8 cellular contexts compared by ENCODE assay signal in the genomic region with DNA sequence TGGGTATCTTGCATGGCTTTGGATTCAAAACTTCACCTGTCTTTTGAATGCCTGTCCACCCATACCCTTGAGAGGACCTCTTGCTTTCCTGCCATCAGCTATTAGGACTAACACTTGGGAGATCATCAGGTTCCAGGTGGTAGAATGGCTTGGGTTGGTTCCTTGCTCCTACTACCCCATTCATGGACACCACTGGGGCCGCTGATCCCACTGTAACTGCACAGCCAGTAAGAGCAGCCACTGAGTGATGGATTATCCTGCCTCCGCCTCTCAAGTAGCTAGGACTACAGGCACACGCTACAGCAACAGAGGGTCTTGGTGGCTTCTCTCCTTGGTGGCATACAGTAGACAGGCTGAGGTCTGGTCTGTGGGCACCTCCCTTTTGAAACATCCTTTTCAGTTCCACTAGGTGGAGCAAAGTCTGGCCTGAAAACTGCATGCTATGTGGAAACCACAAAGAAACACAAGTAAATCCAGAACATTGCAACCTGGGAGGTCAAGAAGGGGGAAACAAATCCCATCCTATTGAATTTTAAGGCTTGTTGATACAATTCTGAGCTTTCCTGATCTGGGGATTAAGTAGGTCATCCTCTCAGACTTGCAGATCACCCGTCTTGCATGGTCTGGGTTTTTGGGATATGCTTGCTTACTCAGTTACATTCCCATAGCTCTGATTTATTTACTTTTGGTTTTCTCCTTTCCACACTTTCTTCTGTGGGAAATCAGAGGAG. TPM values are rescaled to one million over a fixed set of nuclear protein-coding genes. Genes with fewer than 3 reads are reported as not detected.
DNase-seq lines count a peak whose midpoint lies in the region; ATAC-seq and TF ChIP-seq lines count a peak whose summit lies in the region.

No MANE protein-coding gene starts in this region.

- TF ChIP-seq POLR2A in prostate gland (IDR thresholded peaks at IDR 0.05), result no peak

- H3K9me3 ChIP-seq in prostate gland, result no peaks in the 10 kb centered on the region

- no peaks in the 10 kb centered on the region for H3K9me3 Mint-ChIP-seq in HFFc6

- no peaks in the 10 kb centered on the region for H3K4me1 ChIP-seq in prostate gland (replicated peaks)

- WGBS in prostate gland, result 76% methylated on average over 4 of the region's 4 CpGs

- H3K27ac ChIP-seq in prostate gland, result peak overlapping the region; percentile 47 to 63

- peak; percentile 46 for DNase-seq in D341Med (ENCODE audit: low spot score)
- peak; percentile 70 for DNase-seq in HFFc6
- peak; percentile 27 for DNase-seq in UCSD-AML1 (lab: John Stamatoyannopoulos, UW; ENCODE audit: unreplicated experiment)
- DNase-seq in foreskin melanocyte, result peak; percentile 37
- DNase-seq in prostate gland (ENCODE audit: low spot score), result no peak
- no peak for DNase-seq in activated CD4-positive, alpha-beta T cell treated with anti-CD3 and anti-CD28 coated beads, Interleukin-2, amount 50 U/mL, for 1 hour

- no peaks in the 10 kb centered on the region for H3K36me3 ChIP-seq in prostate gland

- TF ChIP-seq CTCF in HFFc6 (IDR thresholded peaks at IDR 0.05), result peak; percentile 82
- peak; percentile 17 to 67 (median 52) for TF ChIP-seq CTCF in prostate gland (IDR thresholded peaks at IDR 0.05)

- H3K4me1 Mint-ChIP-seq in HFFc6 (ENCODE audit: low read depth), result peaks cover 40% of the 10 kb centered on the region

- ATAC-seq in HG02610 (IDR thresholded peaks at IDR 0.05; ENCODE audit: unreplicated experiment) (no peak), GM18517 (IDR thresholded peaks at IDR 0.05; ENCODE audit: unreplicated experiment) (no peak)

- intact Hi-C loops in prostate gland (cut with DNase I), result no loop called here

- H3K27me3 ChIP-seq in prostate gland (replicated peaks; ENCODE audit: insufficient read depth), result no peaks in the 10 kb centered on the region

- H3K36me3 Mint-ChIP-seq in HFFc6 (ENCODE audit: low read depth), result peaks cover 4% of the 10 kb centered on the region

- H3K4me3 ChIP-seq in prostate gland, result no peak overlapping the region

- peak overlapping the region; percentile 84 for H3K27ac Mint-ChIP-seq in HFFc6

- H3K27me3 Mint-ChIP-seq in HFFc6 (ENCODE audit: insufficient read depth), result no peaks in the 10 kb centered on the region; the same call in 1 of the 2 replicates

- peak overlapping the region; percentile 60 for H3K4me3 Mint-ChIP-seq in HFFc6

RNA-seq across cellular contexts. Expression of a gene that starts 9.4 kb away (rescaled TPM):
- total RNA-seq in HFFc6 (2021; fragmentation: NEBNext Ultra II Directional; extraction: Animal tissue kit (Norgen Biotek cat#: 25700)), result 10 to 100 TPM; 34.9 to 40.7 (median 38.6) TPM
- total RNA-seq in prostate gland, result 100 to 1,000 TPM; 136 to 168 TPM

RNA-seq across cellular contexts. Expression of a gene that starts 38.7 kb away (rescaled TPM):
- 1 to 10 TPM; 2.2 to 4.4 (median 3.5) TPM for total RNA-seq in HFFc6 (2021; fragmentation: NEBNext Ultra II Directional; extraction: Animal tissue kit (Norgen Biotek cat#: 25700))
- total RNA-seq in prostate gland, result 10 to 100 TPM; 16.4 to 26.6 TPM

RNA-seq across cellular contexts. Expression of a gene that starts 38.9 kb away (rescaled TPM):
- 10 to 100 TPM; 13.2 to 18.4 (median 16.8) TPM for total RNA-seq in HFFc6 (2021; fragmentation: NEBNext Ultra II Directional; extraction: Animal tissue kit (Norgen Biotek cat#: 25700))
- total RNA-seq in prostate gland, result 1 to 10 TPM; 8.0 to 8.5 TPM

Comparison
In these comparisons a context has a peak if more than half of its experiments do, and no peak if none do; other contexts are left out.
1. DNase-seq: peak in D341Med (single experiment), HFFc6 (single experiment), UCSD-AML1 (single experiment) and foreskin melanocyte (single experiment); none in prostate gland (single experiment) and activated CD4-positive, alpha-beta T cell treated with anti-CD3 and anti-CD28 coated beads, Interleukin-2, amount 50 U/mL, for 1 hour (single experiment).